7 cellular contexts compared by ENCODE assay signal in genomic region chr3:129773942-129774663, GRCh38.
"Had no signal": no experiment of that assay in that cellular context is flagged by ENCODE, and none has a peak within 500 bp of the region (broad histone marks: within the 10 kb centered on the region; RNA-seq: fewer than 3 reads in every experiment).

No MANE protein-coding gene starts in this region.

- FAIRE-seq: H1, HTR-8/SVneo had no signal

- H3K4me3 ChIP-seq: GM23338 had no signal

- ATAC-seq: GM23338 had no signal

- DNase-seq: H9, HCEC 1CT, IMR-90, KBM-7 had no signal

- H2AFZ ChIP-seq: GM23338 had no signal

- H3K4me2 ChIP-seq: GM23338 had no signal
